In the genomic region with DNA sequence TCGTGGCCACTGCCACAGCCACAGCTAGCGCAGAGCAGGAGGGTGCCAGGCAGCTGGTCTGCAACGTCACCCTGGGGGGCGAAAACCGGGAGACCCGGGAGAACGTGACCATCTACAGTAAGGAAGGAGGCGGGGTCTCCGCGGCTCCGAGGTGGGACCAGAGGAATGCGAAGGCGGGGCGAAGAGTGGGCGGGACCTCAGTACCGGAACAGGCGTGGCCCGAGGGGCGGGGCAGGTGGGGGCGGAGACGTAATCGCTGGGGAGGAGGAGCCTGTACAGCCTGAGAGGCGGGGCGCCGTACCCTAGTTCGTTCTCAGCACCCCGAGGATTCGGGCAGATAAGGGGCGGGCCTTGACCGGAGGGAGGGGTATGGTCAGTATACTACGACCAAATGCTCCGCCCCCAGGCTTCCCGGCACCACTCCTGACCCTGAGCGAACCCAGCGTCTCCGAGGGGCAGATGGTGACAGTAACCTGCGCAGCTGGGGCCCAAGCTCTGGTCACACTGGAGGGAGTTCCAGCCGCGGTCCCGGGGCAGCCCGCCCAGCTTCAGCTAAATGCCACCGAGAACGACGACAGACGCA, we compare ENCODE assay signal across 8 cellular contexts. TPM values are rescaled to one million over a fixed set of nuclear protein-coding genes. Genes with fewer than 3 reads are reported as not detected.
DNase-seq lines count a peak whose midpoint lies in the region; ATAC-seq, FAIRE-seq and TF ChIP-seq lines count a peak whose summit lies in the region.

No MANE protein-coding gene starts in this region.

- ATAC-seq in HG03139 (IDR thresholded peaks at IDR 0.05; ENCODE audit: unreplicated experiment) (peak; percentile 43), heart left ventricle (peak in 3 of 4 donors; percentile 71 to 75 (median 75)), GM19452 (IDR thresholded peaks at IDR 0.05; ENCODE audit: unreplicated experiment) (no peak)
- peak; percentile 40 to 65 for ATAC-seq in activated naive CD4-positive, alpha-beta T cell treated with anti-CD3 and anti-CD28 coated beads, Interleukin-2, amount 50 U/mL, for 72 hours

- no peaks in the 10 kb centered on the region for H3K9me3 Mint-ChIP-seq in activated naive CD4-positive, alpha-beta T cell treated with anti-CD3 and anti-CD28 coated beads, Interleukin-2, amount 50 U/mL, for 72 hours

- no peaks in the 10 kb centered on the region; the same call in none of the 2 replicates for H3K9me3 ChIP-seq in SJSA1 (replicated peaks)
- no peaks in the 10 kb centered on the region for H3K9me3 ChIP-seq in heart left ventricle
- no peaks in the 10 kb centered on the region for H3K9me3 ChIP-seq in prostate gland

- H3K27ac Mint-ChIP-seq in activated naive CD4-positive, alpha-beta T cell treated with anti-CD3 and anti-CD28 coated beads, Interleukin-2, amount 50 U/mL, for 72 hours, result peak overlapping the region in 1 of 2 donors; percentile 38

- 2 to 7% (median 3%) methylated on average over 36 to 45 of the region's 45 CpGs for WGBS in heart left ventricle, 4 donors
- 1% methylated on average over 45 of the region's 45 CpGs for WGBS in prostate gland

- no peak for TF ChIP-seq CTCF in heart left ventricle (IDR thresholded peaks at IDR 0.05)
- TF ChIP-seq CTCF in prostate gland (IDR thresholded peaks at IDR 0.05), result no peak

- H3K36me3 Mint-ChIP-seq in activated naive CD4-positive, alpha-beta T cell treated with anti-CD3 and anti-CD28 coated beads, Interleukin-2, amount 50 U/mL, for 72 hours, result peaks cover 14% of the 10 kb centered on the region in 2 donors

- H3K4me3 ChIP-seq in SJSA1 (peak overlapping the region; percentile 36), heart left ventricle (peak overlapping the region; percentile 1 to 60 (median 43)), prostate gland (peak overlapping the region; percentile 10 to 23)

- H3K36me3 ChIP-seq in SJSA1, result no peaks in the 10 kb centered on the region
- H3K36me3 ChIP-seq in heart left ventricle, result no peaks in the 10 kb centered on the region
- H3K36me3 ChIP-seq in prostate gland, result no peaks in the 10 kb centered on the region

- TF ChIP-seq POLR2A in GM12891 (IDR thresholded peaks at IDR 0.05; ENCODE audit: low read depth, low read length) (no peak), heart left ventricle (IDR thresholded peaks at IDR 0.05) (no peak), prostate gland (IDR thresholded peaks at IDR 0.05) (no peak)

- intact Hi-C loops in heart left ventricle (cut with DNase I), result no loop called here
- intact Hi-C loops in prostate gland (cut with DNase I), result no loop called here

- H3K27me3 ChIP-seq in SJSA1 (replicated peaks), result peaks cover 30% of the 10 kb centered on the region
- peaks cover 46 to 100% (median 93%) of the 10 kb centered on the region in 9 donors for H3K27me3 ChIP-seq in heart left ventricle
- H3K27me3 ChIP-seq in prostate gland (replicated peaks; ENCODE audit: insufficient read depth), result peaks cover 57% of the 10 kb centered on the region

- peaks cover 42% of the 10 kb centered on the region for H3K4me1 ChIP-seq in SJSA1 (replicated peaks)
- H3K4me1 ChIP-seq in heart left ventricle, result peaks cover 10 to 83% (median 52%) of the 10 kb centered on the region in 12 donors
- H3K4me1 ChIP-seq in prostate gland (replicated peaks), result peaks cover 5% of the 10 kb centered on the region

- DNase-seq in GM12891 (ENCODE audit: insufficient read length, low spot score) (no peak), SJSA1 (ENCODE audit: low read depth in 1 of 2, low spot score in 2 of 2) (peak; percentile 68 to 94), heart left ventricle (peak; percentile 64 to 92 (median 79)), prostate gland (ENCODE audit: low spot score) (peak; percentile 58), middle frontal gyrus (ENCODE audit: extremely low spot score, low spot score) (no peak)
- peak in 1 of 2 donors; percentile 84 for DNase-seq in activated naive CD4-positive, alpha-beta T cell treated with anti-CD3 and anti-CD28 coated beads, Interleukin-2, amount 50 U/mL, for 72 hours (ENCODE audit: low spot score in 2 of 2)

- peak; percentile 85 for FAIRE-seq in GM12891 (lab: Jason Lieb, UNC)

- H3K27ac ChIP-seq in SJSA1 (no peak overlapping the region), heart left ventricle (no peak overlapping the region), prostate gland (no peak overlapping the region)

TF ChIP-seq in GM12891, 5 proteins besides CTCF, POLR2A, EP300 and RAD21:
- TF ChIP-seq TAF1 (IDR thresholded peaks at IDR 0.05; ENCODE audit: low read depth, low read length) (no peak), SPI1 (IDR thresholded peaks at IDR 0.05; ENCODE audit: low read depth, low read length) (no peak), POU2F2 (IDR thresholded peaks at IDR 0.05; ENCODE audit: low read depth, low read length) (no peak), PAX5 (IDR thresholded peaks at IDR 0.05; ENCODE audit: insufficient read depth, low read length, severe bottlenecking) (no peak), POLR2AphosphoS5 (IDR thresholded peaks at IDR 0.05; ENCODE audit: low read depth, low read length) (no peak)

RNA-seq across cellular contexts. Expression of a gene that starts 2.5 kb away (rescaled TPM):
- polyA plus RNA-seq in GM12891 (2012; ENCODE audit: low read depth, missing spikeins), result 2.1 TPM
- 0.38 and 0.79 TPM in 2 replicates for total RNA-seq in SJSA1 (2014; rRNA removed; shearing (Covaris generic))
- total RNA-seq in activated naive CD4-positive, alpha-beta T cell treated with anti-CD3 and anti-CD28 coated beads, Interleukin-2, amount 50 U/mL, for 72 hours, result 1 to 10 TPM in 1 of 2 donors, under 1 TPM in 1; 0.39 to 2.0 TPM
- total RNA-seq in heart left ventricle, result under 1 TPM in 7 of 9 donors, not detected in 2; 0.19 to 0.98 (median 0.34) TPM
- polyA plus RNA-seq in heart left ventricle, result under 1 TPM; 0.11 to 0.35 TPM
- total RNA-seq in prostate gland, result 1 to 10 TPM in 1 of 2 donors, not detected in 1; 7.1 TPM

RNA-seq across cellular contexts. Expression of a gene that starts 5.5 kb away (rescaled TPM):
- polyA plus RNA-seq in GM12891 (2012; ENCODE audit: low read depth, missing spikeins), result 0.77 TPM
- total RNA-seq in SJSA1 (2014; rRNA removed; shearing (Covaris generic)), result not detected in 2 replicates
- total RNA-seq in activated naive CD4-positive, alpha-beta T cell treated with anti-CD3 and anti-CD28 coated beads, Interleukin-2, amount 50 U/mL, for 72 hours, result under 1 TPM; 0.43 to 0.66 TPM
- total RNA-seq in heart left ventricle, result 1 to 10 TPM in 2 of 9 donors, under 1 TPM in 4, not detected in 3; 0.21 to 1.2 (median 0.67) TPM
- under 1 TPM; 0.33 to 0.57 TPM for polyA plus RNA-seq in heart left ventricle
- total RNA-seq in prostate gland, result 1 to 10 TPM in 1 of 2 donors, not detected in 1; 1.0 TPM

RNA-seq across cellular contexts. Expression of a gene that starts 17.3 kb away (rescaled TPM):
- 1.3 TPM for polyA plus RNA-seq in GM12891 (2012; ENCODE audit: low read depth, missing spikeins)
- total RNA-seq in SJSA1 (2014; rRNA removed; shearing (Covaris generic)), result 1.2 TPM in 1 of 2 replicates, not detected in the other
- 1 to 10 TPM; 2.2 to 3.7 TPM for total RNA-seq in activated naive CD4-positive, alpha-beta T cell treated with anti-CD3 and anti-CD28 coated beads, Interleukin-2, amount 50 U/mL, for 72 hours
- total RNA-seq in heart left ventricle, result 1 to 10 TPM in 4 of 9 donors, under 1 TPM in 5; 0.16 to 2.2 (median 0.83) TPM
- 1 to 10 TPM; 1.1 TPM for polyA plus RNA-seq in heart left ventricle
- 10 to 100 TPM in 1 of 2 donors, 1 to 10 TPM in 1; 5.0 to 12.3 TPM for total RNA-seq in prostate gland

RNA-seq across cellular contexts. Expression of a gene that starts 21.4 kb away (rescaled TPM):
- polyA plus RNA-seq in GM12891 (2012; ENCODE audit: low read depth, missing spikeins), result 55.2 TPM
- total RNA-seq in SJSA1 (2014; rRNA removed; shearing (Covaris generic)), result 11.9 and 17.2 TPM in 2 replicates
- 10 to 100 TPM; 15.7 to 33.1 TPM for total RNA-seq in activated naive CD4-positive, alpha-beta T cell treated with anti-CD3 and anti-CD28 coated beads, Interleukin-2, amount 50 U/mL, for 72 hours
- total RNA-seq in heart left ventricle, result 10 to 100 TPM in 5 of 9 donors, 1 to 10 TPM in 4; 6.0 to 87.6 (median 10.9) TPM
- polyA plus RNA-seq in heart left ventricle, result 1 to 10 TPM; 6.1 to 9.7 TPM
- 10 to 100 TPM in 1 of 2 donors, 1 to 10 TPM in 1; 8.9 to 25.1 TPM for total RNA-seq in prostate gland

RNA-seq across cellular contexts. Expression of a gene that starts 23.5 kb away (rescaled TPM):
- polyA plus RNA-seq in GM12891 (2012; ENCODE audit: low read depth, missing spikeins), result 10.7 TPM
- 25.5 and 84.1 TPM in 2 replicates for total RNA-seq in SJSA1 (2014; rRNA removed; shearing (Covaris generic))
- 10 to 100 TPM in 1 of 2 donors, 1 to 10 TPM in 1; 8.1 to 16.7 TPM for total RNA-seq in activated naive CD4-positive, alpha-beta T cell treated with anti-CD3 and anti-CD28 coated beads, Interleukin-2, amount 50 U/mL, for 72 hours
- total RNA-seq in heart left ventricle (10 to 100 TPM; 12.8 to 22.0 (median 16.6) TPM), prostate gland (10 to 100 TPM; 20.9 to 29.9 TPM)
- polyA plus RNA-seq in heart left ventricle, result 10 to 100 TPM; 32.7 to 37.3 TPM

Comparison
In these comparisons a context has a peak if more than half of its experiments do, and no peak if none do; other contexts are left out.
1. DNase-seq: peak in SJSA1 (2 of 2), heart left ventricle (5 of 5) and prostate gland (single experiment); none in GM12891 (single experiment) and middle frontal gyrus (single experiment).
2. Peak in every context shown above with its lines, with median percentiles within 50 percentile points of each other: H3K4me3 ChIP-seq.